In genomic region chr17:21336541-21337294, GRCh38 we compare ENCODE assay signal across 10 cellular contexts. TPM values are rescaled to one million over a fixed set of nuclear protein-coding genes. Genes with fewer than 3 reads are reported as not detected.
A peak's percentile ranks its signal among the peaks of the same experiment; 100 is the strongest.
DNase-seq lines count a peak whose midpoint lies in the region; ATAC-seq and TF ChIP-seq lines count a peak whose summit lies in the region.
"Not testable (repeated sequence)": the region's sequence is repeated elsewhere in the genome, so short reads cannot be mapped to it uniquely, and the experiment has no call there.
"Had no signal": no experiment of that assay in that cellular context is flagged by ENCODE, and none has a peak within 500 bp of the region (broad histone marks: within the 10 kb centered on the region; RNA-seq: fewer than 3 reads in every experiment).

No MANE protein-coding gene starts in this region.

- intact Hi-C loops in CD14-positive monocyte (cut with micrococcal nuclease); IMR-90 (cut with micrococcal nuclease); ascending aorta (cut with DNase I); sciatic nerve (cut with DNase I); upper lobe of right lung (cut with DNase I): not testable (repeated sequence)

- not testable (repeated sequence) for H3K9ac ChIP-seq in IMR-90 (ENCODE audit: low read depth, low read length)

- H2BK120ac ChIP-seq in IMR-90 (ENCODE audit: low read depth, low read length) = not testable (repeated sequence)

- not testable (repeated sequence) for H2AK9ac ChIP-seq in IMR-90 (replicated peaks; ENCODE audit: low read depth, low read length, poor library complexity)

- H4K20me1 ChIP-seq in IMR-90 (ENCODE audit: insufficient read depth, low read length) = not testable (repeated sequence)

- TF ChIP-seq CTCF in CD14-positive monocyte (IDR thresholded peaks at IDR 0.05); IMR-90 (conservative IDR thresholded peaks at IDR 0.05; ENCODE audit: low read depth, low read length); ascending aorta (IDR thresholded peaks at IDR 0.05); cardiac muscle cell (IDR thresholded peaks at IDR 0.05; ENCODE audit: low read depth, low read length); upper lobe of right lung (IDR thresholded peaks at IDR 0.05): not testable (repeated sequence)

- H3K27me3 Mint-ChIP-seq in CD14-positive monocyte (ENCODE audit: low read depth in 3 of 3) = peaks cover 0 to 10% (median 9%) of the 10 kb centered on the region in 3 donors

- BruUV-seq in IMR-90 (replicated peaks; lab: Mats Ljungman, UMichigan) = not testable (repeated sequence)

- not testable (repeated sequence) for TF ChIP-seq RAD21 in IMR-90 (IDR thresholded peaks at IDR 0.05; ENCODE audit: low read length)

- not testable (repeated sequence) for H3K9me3 ChIP-seq in IMR-90 (ENCODE audit: control insufficient read depth, insufficient read depth, low read length); ascending aorta; cardiac muscle cell (ENCODE audit: low read depth); upper lobe of right lung

- CTCF ChIA-PET in IMR-90 (lab: Yijun Ruan, JAX) = not testable (repeated sequence)

- H3K23ac ChIP-seq in IMR-90 (ENCODE audit: low read depth, low read length) = not testable (repeated sequence)

- not testable (repeated sequence) for H3K18ac ChIP-seq in IMR-90 (ENCODE audit: low read depth, low read length)

- H3K27ac ChIP-seq in IMR-90 (ENCODE audit: insufficient read depth, low read length); upper lobe of right lung: not testable (repeated sequence)
- H3K27ac ChIP-seq in ascending aorta (peak overlapping the region; percentile 69 to 76), cardiac muscle cell (peak overlapping the region; percentile 87)

- H2AFZ ChIP-seq in IMR-90 (replicated peaks; ENCODE audit: low read length, poor library complexity) = not testable (repeated sequence)

- TF ChIP-seq POLR2A in IMR-90 (IDR thresholded peaks at IDR 0.05; ENCODE audit: low read depth, low read length) = not testable (repeated sequence)

- H3K4me3 Mint-ChIP-seq in CD14-positive monocyte = not testable (repeated sequence)

- H2BK5ac ChIP-seq in IMR-90 (ENCODE audit: low read depth, low read length, poor library complexity, severe bottlenecking) = not testable (repeated sequence)

- not testable (repeated sequence) for H3K9me1 ChIP-seq in IMR-90 (ENCODE audit: insufficient read depth, low read length)

- H3K27me3 ChIP-seq in IMR-90 (ENCODE audit: control insufficient read depth, insufficient read depth, low read length); ascending aorta; cardiac muscle cell; upper lobe of right lung: not testable (repeated sequence)

- H3K36me3 ChIP-seq in IMR-90 (ENCODE audit: control insufficient read depth, insufficient read depth, low read length); ascending aorta; cardiac muscle cell; upper lobe of right lung: not testable (repeated sequence)

- not testable (repeated sequence) for H3K4me1 Mint-ChIP-seq in CD14-positive monocyte

- not testable (repeated sequence) for H3K27ac Mint-ChIP-seq in CD14-positive monocyte

- not testable (repeated sequence) for H2BK15ac ChIP-seq in IMR-90 (ENCODE audit: low read depth, low read length)

- ATAC-seq in IMR-90 (ENCODE audit: low read depth); sciatic nerve; upper lobe of right lung: not testable (repeated sequence)

- H3K4me1 ChIP-seq in IMR-90 (ENCODE audit: control insufficient read depth, insufficient read depth, low read length); ascending aorta; cardiac muscle cell (ENCODE audit: low read depth); upper lobe of right lung: not testable (repeated sequence)

- 93% methylated on average over 2 of the region's 4 CpGs; no CpG with 5 or more reads in 1 of the 2 experiments for WGBS in IMR-90 (ENCODE audit: extremely low coverage in 2 of 2, insufficient read length in 1 of 2), 2 experiments

- in situ Hi-C loops in IMR-90 (cut with MboI; ENCODE audit: low sequenced_read_pairs) = not testable (repeated sequence)

- H3K4me3 ChIP-seq in IMR-90 (ENCODE audit: insufficient read depth, low read depth, low read length); ascending aorta; cardiac muscle cell; upper lobe of right lung: not testable (repeated sequence)

- DNase-seq in CD14-positive monocyte (ENCODE audit: low spot score) (peak; percentile 15), SW480 (ENCODE audit: low spot score) (peak; percentile 38), cardiac muscle cell (ENCODE audit: low read depth in 1 of 2, low spot score in 1 of 2) (peak in 1 of 2 donors; percentile 11), mesenteric fat pad (ENCODE audit: low spot score) (peak; percentile 39), sciatic nerve (ENCODE audit: low spot score) (peak; percentile 21), upper lobe of right lung (peak; percentile 34)
- DNase-seq in IMR-90; ascending aorta (ENCODE audit: low spot score in 2 of 2): not testable (repeated sequence)

- dilution Hi-C loops in IMR-90 (cut with HindIII; ENCODE audit: low sequenced_read_pairs, unreplicated experiment) = not testable (repeated sequence)

- peaks cover 0 to 12% (median 2%) of the 10 kb centered on the region in 7 donors for H3K9me3 Mint-ChIP-seq in CD14-positive monocyte

- H4K91ac ChIP-seq in IMR-90 (ENCODE audit: insufficient read depth, low read depth, low read length) = not testable (repeated sequence)

- H3K14ac ChIP-seq in IMR-90 (replicated peaks; ENCODE audit: low read depth, low read length) = not testable (repeated sequence)

- POLR2A ChIA-PET in IMR-90 (lab: Charles Lee; ENCODE audit: unreplicated experiment) = not testable (repeated sequence)

- not testable (repeated sequence) for H4K5ac ChIP-seq in IMR-90 (ENCODE audit: low read depth, low read length)

- H3K56ac ChIP-seq in IMR-90 (ENCODE audit: extremely low read depth, insufficient read depth, low read length) = not testable (repeated sequence)

- not testable (repeated sequence) for H4K8ac ChIP-seq in IMR-90 (ENCODE audit: low read depth in 2 of 2, low read length in 2 of 2)

- H2AK5ac ChIP-seq in IMR-90 (ENCODE audit: low read depth, low read length) = not testable (repeated sequence)

- not testable (repeated sequence) for H3K4me2 ChIP-seq in IMR-90 (ENCODE audit: low read depth, low read length)

- not testable (repeated sequence) for H2BK20ac ChIP-seq in IMR-90 (ENCODE audit: low read depth, low read length)

- not testable (repeated sequence) for H3K36me3 Mint-ChIP-seq in CD14-positive monocyte

- not testable (repeated sequence) for H3K4ac ChIP-seq in IMR-90 (ENCODE audit: low read depth, low read length)

- H3K79me1 ChIP-seq in IMR-90 (ENCODE audit: low read depth in 1 of 2, low read length in 2 of 2) = not testable (repeated sequence)

TF ChIP-seq in IMR-90, 13 proteins besides CTCF, POLR2A, EP300 and RAD21:
- TF ChIP-seq CEBPB (IDR thresholded peaks at IDR 0.05; ENCODE audit: low read depth, low read length) = peak; percentile 37; the same call in 1 of the 2 replicates

RNA-seq across cellular contexts. Expression of gene KCNJ12, which starts 39.4 kb away (rescaled TPM):
- not detected for polyA plus RNA-seq in CD14-positive monocyte
- total RNA-seq in IMR-90 (2012; rRNA removed) = under 0.01 and 0.28 TPM in 2 replicates
- 0.10 and 0.13 TPM in 2 replicates for polyA plus RNA-seq in IMR-90 (2012; rRNA removed)
- polyA plus RNA-seq in IMR-90 (2012; cell fraction: cytosol; rRNA removed) = 0.14 and 0.32 TPM in 2 replicates
- 0.13 and 0.17 TPM in 2 replicates for polyA plus RNA-seq in IMR-90 (2012; cell fraction: nucleus; rRNA removed; ENCODE audit: low replicate concordance)
- 13.2 TPM for total RNA-seq in ascending aorta
- total RNA-seq in cardiac muscle cell = 13.4 and 14.0 TPM in 2 replicates
- 5.9 and 11.6 TPM in 2 replicates for polyA plus RNA-seq in cardiac muscle cell
- 2.5 TPM for total RNA-seq in mesenteric fat pad
- 1.0 TPM for total RNA-seq in sciatic nerve
- 2.5 TPM for total RNA-seq in upper lobe of right lung
- total RNA-seq: Calu3; CD8-positive, alpha-beta memory T cell had no signal
- polyA plus RNA-seq: CD8-positive, alpha-beta memory T cell had no signal

RNA-seq across cellular contexts. Expression of gene MAP2K3, which starts 52.2 kb away (rescaled TPM):
- polyA plus RNA-seq in CD14-positive monocyte (100 to 1,000 TPM; 107 to 166 TPM), IMR-90 (2012; rRNA removed) (72.6 and 82.2 TPM in 2 replicates), cardiac muscle cell (42.5 and 52.1 TPM in 2 replicates)
- total RNA-seq in IMR-90 (2012; rRNA removed) (23.5 and 25.0 TPM in 2 replicates), ascending aorta (294 TPM), cardiac muscle cell (14.2 and 18.4 TPM in 2 replicates), mesenteric fat pad (103 TPM), sciatic nerve (42.2 TPM), upper lobe of right lung (68.3 TPM)
- polyA plus RNA-seq in IMR-90 (2012; cell fraction: cytosol; rRNA removed) = 80.0 and 96.7 TPM in 2 replicates
- polyA plus RNA-seq in IMR-90 (2012; cell fraction: nucleus; rRNA removed; ENCODE audit: low replicate concordance) = 106 and 189 TPM in 2 replicates
